In genomic region chr13:83773961-83774360, GRCh38 we compare ENCODE assay signal across 18 cellular contexts.
DNase-seq lines count a peak whose midpoint lies in the region; ATAC-seq and TF ChIP-seq lines count a peak whose summit lies in the region.
"Had no signal": no experiment of that assay in that cellular context is flagged by ENCODE, and none has a peak within 500 bp of the region (broad histone marks: within the 10 kb centered on the region; RNA-seq: fewer than 3 reads in every experiment).

No MANE protein-coding gene starts in this region.

- in situ Hi-C loops in IMR-90 (cut with MboI; ENCODE audit: low sequenced_read_pairs): no loop called here

- no peak overlapping the region for H3K4me3 ChIP-seq in AG10803 (ENCODE audit: low read length)
- no peak overlapping the region for H3K4me3 ChIP-seq in IMR-90 (ENCODE audit: insufficient read depth, low read depth, low read length)
- no peak overlapping the region for H3K4me3 ChIP-seq in choroid plexus epithelial cell (ENCODE audit: low read depth, low read length)
- no peak overlapping the region for H3K4me3 ChIP-seq in fibroblast of pulmonary artery (replicated peaks; ENCODE audit: low read depth, low read length)
- H3K4me3 ChIP-seq in MG63: no peak overlapping the region
- H3K4me3 ChIP-seq: HAP-1 had no signal

- H2BK5ac ChIP-seq in IMR-90 (ENCODE audit: low read depth, low read length, poor library complexity, severe bottlenecking): peak overlapping the region; percentile 50

- no peak overlapping the region for H4K8ac ChIP-seq in IMR-90 (ENCODE audit: low read depth in 2 of 2, low read length in 2 of 2)

- TF ChIP-seq CTCF in AG10803 (conservative IDR thresholded peaks at IDR 0.05; ENCODE audit: low read length): no peak
- no peak for TF ChIP-seq CTCF in IMR-90 (conservative IDR thresholded peaks at IDR 0.05; ENCODE audit: low read depth, low read length)
- TF ChIP-seq CTCF in choroid plexus epithelial cell (conservative IDR thresholded peaks at IDR 0.05; ENCODE audit: low read depth, low read length): no peak
- TF ChIP-seq CTCF in fibroblast of pulmonary artery (IDR thresholded peaks at IDR 0.05; ENCODE audit: low read length, missing control alignments): no peak

- no peak for TF ChIP-seq RAD21 in IMR-90 (IDR thresholded peaks at IDR 0.05; ENCODE audit: low read length)

- H3K18ac ChIP-seq in IMR-90 (ENCODE audit: low read depth, low read length): no peak overlapping the region

- no peaks in the 10 kb centered on the region for H3K79me1 ChIP-seq in IMR-90 (ENCODE audit: low read depth in 1 of 2, low read length in 2 of 2)

- H3K4me2 ChIP-seq in IMR-90 (ENCODE audit: low read depth, low read length): no peak overlapping the region

- H2AK9ac ChIP-seq in IMR-90 (replicated peaks; ENCODE audit: low read depth, low read length, poor library complexity): no peak overlapping the region

- no peak overlapping the region for H2AK5ac ChIP-seq in IMR-90 (ENCODE audit: low read depth, low read length)

- no peaks in the 10 kb centered on the region for H4K20me1 ChIP-seq in IMR-90 (ENCODE audit: insufficient read depth, low read length)

- no peak for TF ChIP-seq POLR2A in IMR-90 (IDR thresholded peaks at IDR 0.05; ENCODE audit: low read depth, low read length)

- intact Hi-C loops in IMR-90 (cut with micrococcal nuclease): no loop called here

- no peak overlapping the region for H2BK120ac ChIP-seq in IMR-90 (ENCODE audit: low read depth, low read length)

- POLR2A ChIA-PET in IMR-90 (lab: Charles Lee; ENCODE audit: unreplicated experiment): no interaction called here

- no peak overlapping the region for H3K56ac ChIP-seq in IMR-90 (ENCODE audit: extremely low read depth, insufficient read depth, low read length)

- 0 out of 2 replicates have a peak, but pooled peaks cover 3% of the 10 kb centered on the region for H3K4me1 ChIP-seq in IMR-90 (ENCODE audit: control insufficient read depth, insufficient read depth, low read length)
- H3K4me1 ChIP-seq: HAP-1 had no signal

- H3K36me3 ChIP-seq in IMR-90 (ENCODE audit: control insufficient read depth, insufficient read depth, low read length): no peaks in the 10 kb centered on the region
- no peaks in the 10 kb centered on the region for H3K36me3 ChIP-seq in MG63
- H3K36me3 ChIP-seq: HAP-1 had no signal

- H3K9ac ChIP-seq in IMR-90 (ENCODE audit: low read depth, low read length): no peak overlapping the region

- CTCF ChIA-PET in IMR-90 (lab: Yijun Ruan, JAX): no interaction called here
- CTCF ChIA-PET in activated CD8-positive, alpha-beta memory T cell treated with anti-CD3 and anti-CD28 coated beads, Interleukin-2, amount 10 ng/mL, durations not matched to agents 7 days and 5 days (lab: Charles Lee): no interaction called here

- no peak overlapping the region for H3K4ac ChIP-seq in IMR-90 (ENCODE audit: low read depth, low read length)

- peak; percentile 40 for ATAC-seq in IMR-90 (ENCODE audit: low read depth)
- no peak for ATAC-seq in activated CD8-positive, alpha-beta memory T cell treated with anti-CD3 and anti-CD28 coated beads, Interleukin-2, amount 10 ng/mL, durations not matched to agents 7 days and 5 days
- ATAC-seq: HepG2 had no signal

- no peak overlapping the region for H3K4me3 Mint-ChIP-seq in activated CD8-positive, alpha-beta memory T cell treated with anti-CD3 and anti-CD28 coated beads, Interleukin-2, amount 10 ng/mL, durations not matched to agents 7 days and 5 days
- H3K4me3 Mint-ChIP-seq: B cell; CD4-positive, alpha-beta T cell; HFFc6 had no signal

- H3K27ac Mint-ChIP-seq in activated CD8-positive, alpha-beta memory T cell treated with anti-CD3 and anti-CD28 coated beads, Interleukin-2, amount 10 ng/mL, durations not matched to agents 7 days and 5 days: no peak overlapping the region
- H3K27ac Mint-ChIP-seq: B cell; CD4-positive, alpha-beta T cell had no signal

- no TSS peak for BruUV-seq in IMR-90 (replicated peaks; lab: Mats Ljungman, UMichigan)

- DNase-seq in AG10803 (ENCODE audit: low read depth) (peak; percentile 36), IMR-90 (peak; percentile 17), choroid plexus epithelial cell (ENCODE audit: low read depth) (peak; percentile 61), fibroblast of pulmonary artery (ENCODE audit: low read depth) (peak; percentile 48), glomerular visceral epithelial cell (ENCODE audit: extremely low spot score) (no peak), MG63 (no peak), NCI-H526 (lab: John Stamatoyannopoulos, UW) (no peak)
- DNase-seq in activated CD8-positive, alpha-beta memory T cell treated with anti-CD3 and anti-CD28 coated beads, Interleukin-2, amount 10 ng/mL, durations not matched to agents 7 days and 5 days: no peak
- DNase-seq: 8988T; ACHN; C1 segment of cervical spinal cord; Calu3; CD4-positive, alpha-beta T cell; DMS 273 treated with DMSO at 0.1 percent for 48 hours; HFFc6 had no signal

- no peaks in the 10 kb centered on the region for H3K9me3 Mint-ChIP-seq in activated CD8-positive, alpha-beta memory T cell treated with anti-CD3 and anti-CD28 coated beads, Interleukin-2, amount 10 ng/mL, durations not matched to agents 7 days and 5 days (ENCODE audit: low read depth)
- H3K9me3 Mint-ChIP-seq: CD4-positive, alpha-beta T cell; HFFc6 had no signal

- H3K27me3 Mint-ChIP-seq in activated CD8-positive, alpha-beta memory T cell treated with anti-CD3 and anti-CD28 coated beads, Interleukin-2, amount 10 ng/mL, durations not matched to agents 7 days and 5 days: no peaks in the 10 kb centered on the region
- H3K27me3 Mint-ChIP-seq: B cell; CD4-positive, alpha-beta T cell had no signal

- no CpG with 5 or more reads among the region's 2 CpGs for WGBS in IMR-90 (ENCODE audit: extremely low coverage in 2 of 2, insufficient read length in 1 of 2), 2 experiments

- H3K23ac ChIP-seq in IMR-90 (ENCODE audit: low read depth, low read length): no peak overlapping the region

- H3K4me1 Mint-ChIP-seq in activated CD8-positive, alpha-beta memory T cell treated with anti-CD3 and anti-CD28 coated beads, Interleukin-2, amount 10 ng/mL, durations not matched to agents 7 days and 5 days: no peaks in the 10 kb centered on the region
- H3K4me1 Mint-ChIP-seq: B cell had no signal

- H3K27me3 ChIP-seq in IMR-90 (ENCODE audit: control insufficient read depth, insufficient read depth, low read length) (no peaks in the 10 kb centered on the region), MG63 (no peaks in the 10 kb centered on the region)

- no peak overlapping the region for H2BK15ac ChIP-seq in IMR-90 (ENCODE audit: low read depth, low read length)

- no peak overlapping the region for H3K27ac ChIP-seq in IMR-90 (ENCODE audit: insufficient read depth, low read length)

- no peak overlapping the region for H2BK20ac ChIP-seq in IMR-90 (ENCODE audit: low read depth, low read length)

- H3K9me1 ChIP-seq in IMR-90 (ENCODE audit: insufficient read depth, low read length): no peaks in the 10 kb centered on the region

- H3K14ac ChIP-seq in IMR-90 (replicated peaks; ENCODE audit: low read depth, low read length): no peak overlapping the region

- H2AFZ ChIP-seq in IMR-90 (replicated peaks; ENCODE audit: low read length, poor library complexity): no peak overlapping the region

- H3K9me3 ChIP-seq in IMR-90 (ENCODE audit: control insufficient read depth, insufficient read depth, low read length) (no peaks in the 10 kb centered on the region), MG63 (no peaks in the 10 kb centered on the region)
- H3K9me3 ChIP-seq: HAP-1 had no signal

- dilution Hi-C loops in IMR-90 (cut with HindIII; ENCODE audit: low sequenced_read_pairs, unreplicated experiment): no loop called here

- no peaks in the 10 kb centered on the region for H3K36me3 Mint-ChIP-seq in activated CD8-positive, alpha-beta memory T cell treated with anti-CD3 and anti-CD28 coated beads, Interleukin-2, amount 10 ng/mL, durations not matched to agents 7 days and 5 days

- H4K91ac ChIP-seq in IMR-90 (ENCODE audit: insufficient read depth, low read depth, low read length): no peak overlapping the region

- no peak overlapping the region for H4K5ac ChIP-seq in IMR-90 (ENCODE audit: low read depth, low read length)

TF ChIP-seq in IMR-90, 13 proteins besides CTCF, POLR2A, EP300 and RAD21:
- TF ChIP-seq RFX5 (IDR thresholded peaks at IDR 0.05; ENCODE audit: low read depth, low read length) (no peak), MAFK (IDR thresholded peaks at IDR 0.05; ENCODE audit: low read depth, low read length) (no peak), MAZ (IDR thresholded peaks at IDR 0.05; ENCODE audit: borderline replicate concordance, low read depth, low read length) (no peak), FOS (IDR thresholded peaks at IDR 0.05; ENCODE audit: low read depth, low read length) (no peak), RCOR1 (IDR thresholded peaks at IDR 0.05; ENCODE audit: insufficient replicate concordance, low read length) (no peak), CHD1 (IDR thresholded peaks at IDR 0.05; ENCODE audit: low read depth, low read length) (no peak), BHLHE40 (IDR thresholded peaks at IDR 0.05; ENCODE audit: low read depth, low read length) (no peak), NFE2L2 (IDR thresholded peaks at IDR 0.05; ENCODE audit: low read depth, low read length) (no peak), SMC3 (IDR thresholded peaks at IDR 0.05; ENCODE audit: low read depth, low read length) (no peak), MXI1 (IDR thresholded peaks at IDR 0.05; ENCODE audit: borderline replicate concordance, low read depth, low read length) (no peak), CEBPB (IDR thresholded peaks at IDR 0.05; ENCODE audit: low read depth, low read length) (no peak)
- TF ChIP-seq, protein P1, sequence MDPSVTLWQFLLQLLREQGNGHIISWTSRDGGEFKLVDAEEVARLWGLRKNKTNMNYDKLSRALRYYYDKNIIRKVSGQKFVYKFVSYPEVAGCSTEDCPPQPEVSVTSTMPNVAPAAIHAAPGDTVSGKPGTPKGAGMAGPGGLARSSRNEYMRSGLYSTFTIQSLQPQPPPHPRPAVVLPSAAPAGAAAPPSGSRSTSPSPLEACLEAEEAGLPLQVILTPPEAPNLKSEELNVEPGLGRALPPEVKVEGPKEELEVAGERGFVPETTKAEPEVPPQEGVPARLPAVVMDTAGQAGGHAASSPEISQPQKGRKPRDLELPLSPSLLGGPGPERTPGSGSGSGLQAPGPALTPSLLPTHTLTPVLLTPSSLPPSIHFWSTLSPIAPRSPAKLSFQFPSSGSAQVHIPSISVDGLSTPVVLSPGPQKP (IDR thresholded peaks at IDR 0.05; ENCODE audit: borderline replicate concordance, low read depth, low read length): no peak
- TF ChIP-seq, protein P2, sequence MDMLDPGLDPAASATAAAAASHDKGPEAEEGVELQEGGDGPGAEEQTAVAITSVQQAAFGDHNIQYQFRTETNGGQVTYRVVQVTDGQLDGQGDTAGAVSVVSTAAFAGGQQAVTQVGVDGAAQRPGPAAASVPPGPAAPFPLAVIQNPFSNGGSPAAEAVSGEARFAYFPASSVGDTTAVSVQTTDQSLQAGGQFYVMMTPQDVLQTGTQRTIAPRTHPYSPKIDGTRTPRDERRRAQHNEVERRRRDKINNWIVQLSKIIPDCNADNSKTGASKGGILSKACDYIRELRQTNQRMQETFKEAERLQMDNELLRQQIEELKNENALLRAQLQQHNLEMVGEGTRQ (IDR thresholded peaks at IDR 0.05; ENCODE audit: low read depth, low read length): no peak
TF ChIP-seq in IMR-90: peak in this region for 0.

Comparison
In these comparisons a context has a peak if more than half of its experiments do, and no peak if none do; other contexts are left out.
1. DNase-seq: peak in AG10803 (single experiment), IMR-90 (single experiment), choroid plexus epithelial cell (single experiment) and fibroblast of pulmonary artery (single experiment); none in glomerular visceral epithelial cell (single experiment), MG63 (single experiment), activated CD8-positive, alpha-beta memory T cell treated with anti-CD3 and anti-CD28 coated beads, Interleukin-2, amount 10 ng/mL, durations not matched to agents 7 days and 5 days (single experiment) and NCI-H526 (0 of 2).